11 cellular contexts compared by ENCODE assay signal in the genomic region with DNA sequence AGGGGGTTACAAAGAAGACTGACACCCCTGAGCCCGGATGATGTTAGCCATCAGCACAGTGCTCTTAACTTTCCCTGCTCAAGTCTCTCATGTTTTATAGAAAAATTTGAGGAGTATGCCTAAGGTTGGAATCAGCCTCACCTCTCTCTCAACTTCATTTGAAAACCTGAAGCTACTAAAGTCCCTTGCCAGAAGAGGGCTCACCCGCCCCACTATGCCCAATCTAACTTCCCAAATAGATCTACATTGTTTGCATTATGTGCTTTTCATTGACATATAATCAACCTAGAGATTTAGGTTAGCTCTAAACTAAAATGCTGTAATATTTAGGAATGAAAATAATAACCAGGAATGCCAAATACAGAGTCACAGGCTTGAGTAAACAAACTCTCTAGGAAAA.
A peak's percentile ranks its signal among the peaks of the same experiment; 100 is the strongest.
DNase-seq lines count a peak whose midpoint lies in the region; ATAC-seq and TF ChIP-seq lines count a peak whose summit lies in the region.
"Had no signal": no experiment of that assay in that cellular context is flagged by ENCODE, and none has a peak within 500 bp of the region (broad histone marks: within the 10 kb centered on the region; RNA-seq: fewer than 3 reads in every experiment).

No MANE protein-coding gene starts in this region.

- TF ChIP-seq CTCF in AG09309 (IDR thresholded peaks at IDR 0.05; ENCODE audit: control insufficient read depth, insufficient read depth, low read depth, low read length, missing control alignments) (peak; percentile 65), RWPE1 (conservative IDR thresholded peaks at IDR 0.05; ENCODE audit: low read depth) (peak; percentile 37; the same call in 1 of the 2 replicates)

- ATAC-seq in esophagus mucosa = no peak
- ATAC-seq in activated CD8-positive, alpha-beta T cell treated with anti-CD3 and anti-CD28 coated beads, Interleukin-2, amount 10 ng/mL, durations not matched to agents 7 days and 5 days = no peak
- ATAC-seq in GM21786 (IDR thresholded peaks at IDR 0.05; ENCODE audit: unreplicated experiment) = no peak
- ATAC-seq in HG02642 (IDR thresholded peaks at IDR 0.05; ENCODE audit: poor library complexity, unreplicated experiment) = no peak

- H3K36me3 Mint-ChIP-seq in activated CD8-positive, alpha-beta T cell treated with anti-CD3 and anti-CD28 coated beads, Interleukin-2, amount 10 ng/mL, durations not matched to agents 7 days and 5 days (ENCODE audit: low read depth) = no peaks in the 10 kb centered on the region

- no peak overlapping the region for H3K4me3 ChIP-seq in AG09309 (ENCODE audit: control insufficient read depth, low read depth, low read length)
- H3K4me3 ChIP-seq: cardiac muscle cell had no signal

- no peaks in the 10 kb centered on the region for H3K9me3 Mint-ChIP-seq in activated CD8-positive, alpha-beta T cell treated with anti-CD3 and anti-CD28 coated beads, Interleukin-2, amount 10 ng/mL, durations not matched to agents 7 days and 5 days (ENCODE audit: insufficient read depth)

- DNase-seq in AG09309 (ENCODE audit: low read depth) = peak; percentile 10
- DNase-seq in EH (ENCODE audit: low read depth) = peak; percentile 55
- DNase-seq in RWPE1 (ENCODE audit: low spot score) = no peak
- peak; percentile 52 for DNase-seq in fibroblast of peridontal ligament (ENCODE audit: extremely low read depth)
- no peak for DNase-seq in activated CD8-positive, alpha-beta T cell treated with anti-CD3 and anti-CD28 coated beads, Interleukin-2, amount 10 ng/mL, durations not matched to agents 7 days and 5 days
- DNase-seq: NCI-H2107, Right ventricle myocardium superior had no signal

- POLR2A ChIA-PET in RWPE1 (lab: Yijun Ruan, JAX; ENCODE audit: low non-redundant PET) = no interaction called here
- POLR2A ChIA-PET in activated CD8-positive, alpha-beta T cell treated with anti-CD3 and anti-CD28 coated beads, Interleukin-2, amount 10 ng/mL, durations not matched to agents 7 days and 5 days (lab: Charles Lee) = no interaction called here

- no peak overlapping the region for H3K27ac ChIP-seq in RWPE1
- H3K27ac ChIP-seq: cardiac muscle cell had no signal

- CTCF ChIA-PET in RWPE1 (lab: Yijun Ruan, JAX) = interaction anchor here (0.6 to 2.6 kb wide), 8 partner anchors 231 to 581 kb away, joined by 3 to 23 read pairs (median 4); no protein-coding TSS in a partner anchor
- CTCF ChIA-PET in activated CD8-positive, alpha-beta T cell treated with anti-CD3 and anti-CD28 coated beads, Interleukin-2, amount 10 ng/mL, durations not matched to agents 7 days and 5 days (lab: Charles Lee) = no interaction called here

- H3K27me3 Mint-ChIP-seq in activated CD8-positive, alpha-beta T cell treated with anti-CD3 and anti-CD28 coated beads, Interleukin-2, amount 10 ng/mL, durations not matched to agents 7 days and 5 days (ENCODE audit: low read depth) = peaks cover 11% of the 10 kb centered on the region

- no peaks in the 10 kb centered on the region for H3K4me1 Mint-ChIP-seq in activated CD8-positive, alpha-beta T cell treated with anti-CD3 and anti-CD28 coated beads, Interleukin-2, amount 10 ng/mL, durations not matched to agents 7 days and 5 days (ENCODE audit: low read depth)

- H3K27ac Mint-ChIP-seq in activated CD8-positive, alpha-beta T cell treated with anti-CD3 and anti-CD28 coated beads, Interleukin-2, amount 10 ng/mL, durations not matched to agents 7 days and 5 days = no peak overlapping the region

- no peak overlapping the region for H3K4me3 Mint-ChIP-seq in activated CD8-positive, alpha-beta T cell treated with anti-CD3 and anti-CD28 coated beads, Interleukin-2, amount 10 ng/mL, durations not matched to agents 7 days and 5 days

Comparison
In these comparisons a context has a peak if more than half of its experiments do, and no peak if none do; other contexts are left out.
1. DNase-seq: peak in AG09309 (single experiment), EH (single experiment) and fibroblast of peridontal ligament (single experiment); none in RWPE1 (single experiment) and activated CD8-positive, alpha-beta T cell treated with anti-CD3 and anti-CD28 coated beads, Interleukin-2, amount 10 ng/mL, durations not matched to agents 7 days and 5 days (single experiment).